ENCODE assay signal across 19 cellular contexts in genomic region chr4:83556836-83557235, GRCh38. TPM values are rescaled to one million over a fixed set of nuclear protein-coding genes. Genes with fewer than 3 reads are reported as not detected.
"Had no signal": no experiment of that assay in that cellular context is flagged by ENCODE, and none has a peak within 500 bp of the region (broad histone marks: within the 10 kb centered on the region; RNA-seq: fewer than 3 reads in every experiment).

No MANE protein-coding gene starts in this region.

- H3K9me3 Mint-ChIP-seq: activated T-helper 17 cell treated with anti-CD3 and anti-CD28 coated beads, Interleukin-2, amount 50 U/mL, for 72 hours; brain; endodermal cell had no signal

- H3K4me3 Mint-ChIP-seq: activated naive CD8-positive, alpha-beta T cell treated with anti-CD3 and anti-CD28 coated beads, Interleukin-2, amount 10 ng/mL, durations not matched to agents 7 days and 5 days; activated T-helper 17 cell treated with anti-CD3 and anti-CD28 coated beads, Interleukin-2, amount 50 U/mL, for 72 hours; brain; endodermal cell had no signal

- H3K4me3 ChIP-seq: dorsolateral prefrontal cortex, tibial artery had no signal

- H3K36me3 ChIP-seq: tibial artery, WERI-Rb-1 had no signal

- H3K4me1 Mint-ChIP-seq: brain had no signal

- DNase-seq: activated CD4-positive, alpha-beta T cell treated with anti-CD3 and anti-CD28 coated beads for 1 hour; activated naive CD4-positive, alpha-beta T cell treated with Interleukin-2 at 50 U/mL for 16 hours; activated naive CD8-positive, alpha-beta T cell treated with anti-CD3 and anti-CD28 coated beads, Interleukin-2, amount 10 ng/mL, durations not matched to agents 7 days and 5 days; amygdala; caudate nucleus; dorsolateral prefrontal cortex; endodermal cell; foreskin melanocyte; left ventricle myocardium superior; stimulated activated CD4-positive, alpha-beta T cell treated with anti-CD3 and anti-CD28 coated beads, Interleukin-12 subunit alpha, Interleukin-12 subunit beta, amount 100 ng/mL, for 4 hours; stimulated activated CD4-positive, alpha-beta T cell treated with anti-CD3 and anti-CD28 coated beads, Interleukin-1b, Interleukin-23, amount 100 ng/mL, for 48 hours; stimulated activated naive CD4-positive, alpha-beta T cell treated with Interleukin-2 at 50 U/mL for 16 hours; tibial artery; WERI-Rb-1 had no signal

- H3K27me3 ChIP-seq: dorsolateral prefrontal cortex, tibial artery had no signal

- ATAC-seq: activated T-helper 17 cell treated with anti-CD3 and anti-CD28 coated beads, Interleukin-2, amount 50 U/mL, for 72 hours; left ventricle myocardium superior had no signal

- H3K9me3 ChIP-seq: tibial artery had no signal

- H3K4me1 ChIP-seq: tibial artery had no signal

- H3K27me3 Mint-ChIP-seq: activated T-helper 17 cell treated with anti-CD3 and anti-CD28 coated beads, Interleukin-2, amount 50 U/mL, for 72 hours; progenitor cell of endocrine pancreas had no signal

- H3K36me3 Mint-ChIP-seq: activated naive CD8-positive, alpha-beta T cell treated with anti-CD3 and anti-CD28 coated beads, Interleukin-2, amount 10 ng/mL, durations not matched to agents 7 days and 5 days; brain had no signal

- H3K27ac ChIP-seq: dorsolateral prefrontal cortex, epithelial cell of prostate, tibial artery, WERI-Rb-1 had no signal

RNA-seq across cellular contexts. Expression of gene GPAT3, which starts 20.9 kb away (rescaled TPM):
- polyA plus RNA-seq: neural cell had no signal
